In the genomic region with DNA sequence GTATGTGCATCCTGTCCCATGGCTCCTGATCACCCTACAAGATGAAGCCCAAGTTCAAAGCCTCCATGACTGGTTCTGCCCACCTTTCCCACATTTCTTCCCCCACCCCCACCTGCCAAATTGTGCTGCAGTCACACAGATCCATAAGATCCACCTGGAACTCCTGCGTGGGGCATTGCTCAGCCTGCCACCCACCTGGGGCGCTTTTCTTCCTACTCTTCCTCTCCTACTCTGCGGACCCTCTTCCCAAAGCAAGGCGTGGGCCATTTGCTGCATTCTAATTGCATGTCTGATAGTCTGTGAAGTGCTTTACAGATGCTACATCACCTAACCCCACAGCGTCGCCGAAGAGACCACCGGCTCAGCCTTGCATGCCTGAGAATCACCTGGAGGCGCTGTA, we compare ENCODE assay signal across 19 cellular contexts.
"Had no signal": no experiment of that assay in that cellular context is flagged by ENCODE, and none has a peak within 500 bp of the region (broad histone marks: within the 10 kb centered on the region; RNA-seq: fewer than 3 reads in every experiment).

No MANE protein-coding gene starts in this region.

- H3K27ac ChIP-seq: heart left ventricle, left lung, parathyroid adenoma, testis had no signal

- DNase-seq: activated CD4-positive, alpha-beta T cell treated with anti-CD3 and anti-CD28 coated beads, Interleukin-2, amount 50 U/mL, for 4 hours; activated CD8-positive, alpha-beta memory T cell treated with anti-CD3 and anti-CD28 coated beads for 24 hours; activated gamma-delta T cell; cerebellar nuclear complex; cortex of kidney; heart left ventricle; left lung; naive thymus-derived CD4-positive, alpha-beta T cell; SK-N-SH; stimulated activated CD4-positive, alpha-beta T cell treated with anti-CD3 and anti-CD28 coated beads, Interleukin-4, amount 100 ng/mL, for 24 hours; testis; trophoblast cell; uterus had no signal

- H3K4me2 ChIP-seq: SK-N-SH had no signal

- FAIRE-seq: bronchial epithelial cell, endometrium had no signal

- ATAC-seq: activated naive CD4-positive, alpha-beta T cell treated with anti-CD3 and anti-CD28 coated beads, Interleukin-2, amount 50 U/mL, for 72 hours; heart left ventricle; left lung; naive thymus-derived CD4-positive, alpha-beta T cell; right cardiac atrium had no signal

- H3K9me3 ChIP-seq: heart left ventricle, left lung, SK-N-SH, testis, uterus had no signal

- H3K4me1 ChIP-seq: left lung, uterus had no signal

- H3K4me3 ChIP-seq: heart left ventricle, left lung, lung, testis, uterus had no signal

- H3K79me2 ChIP-seq: parathyroid adenoma had no signal

- H3K36me3 ChIP-seq: heart left ventricle, left lung, uterus had no signal

- H3K9ac ChIP-seq: parathyroid adenoma, SK-N-SH had no signal

- H3K27me3 ChIP-seq: left lung, testis, uterus had no signal
